In the genomic region with DNA sequence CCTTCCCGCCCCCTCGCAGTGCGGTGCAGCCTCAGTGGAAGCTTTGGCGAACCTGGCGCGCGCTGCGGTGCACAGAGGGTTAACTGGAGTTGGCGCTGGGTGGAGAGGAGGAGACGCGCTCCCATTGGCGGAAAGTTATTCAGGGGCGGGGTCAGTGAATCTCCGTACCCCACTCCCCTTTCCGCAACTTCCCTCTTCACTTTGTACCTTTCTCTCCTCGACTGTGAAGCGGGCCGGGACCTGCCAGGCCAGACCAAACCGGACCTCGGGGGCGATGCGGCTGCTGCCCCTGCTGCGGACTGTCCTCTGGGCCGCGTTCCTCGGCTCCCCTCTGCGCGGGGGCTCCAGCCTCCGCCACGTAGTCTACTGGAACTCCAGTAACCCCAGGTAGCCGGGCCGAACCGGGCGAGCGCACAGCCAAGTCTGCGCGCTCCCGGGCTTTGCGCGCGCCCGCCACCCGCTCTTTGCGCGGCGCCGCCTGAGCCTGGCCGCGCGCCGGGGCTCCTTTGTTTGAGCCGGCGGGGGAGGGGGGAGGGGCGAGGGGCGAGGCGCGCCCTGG, we compare ENCODE assay signal across 8 cellular contexts. TPM values are rescaled to one million over a fixed set of nuclear protein-coding genes. Genes with fewer than 3 reads are reported as not detected.
DNase-seq lines count a peak whose midpoint lies in the region; ATAC-seq and TF ChIP-seq lines count a peak whose summit lies in the region.

A gene with protein sequence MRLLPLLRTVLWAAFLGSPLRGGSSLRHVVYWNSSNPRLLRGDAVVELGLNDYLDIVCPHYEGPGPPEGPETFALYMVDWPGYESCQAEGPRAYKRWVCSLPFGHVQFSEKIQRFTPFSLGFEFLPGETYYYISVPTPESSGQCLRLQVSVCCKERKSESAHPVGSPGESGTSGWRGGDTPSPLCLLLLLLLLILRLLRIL (plus strand): TSS at position 191 of the 559 bp plus-strand sequence. CDS start 84 bp downstream, at position 275.

- H3K27ac ChIP-seq in dorsolateral prefrontal cortex (peak within 1 kb of the TSS in 26 of 59 donors; percentile 0 to 83 (median 57)), right lobe of liver (peak within 1 kb of the TSS; percentile 20 to 65 (median 53))

- peak; percentile 82 for TF ChIP-seq POLR2A in GM18526 (IDR thresholded peaks at IDR 0.05; ENCODE audit: extremely low read depth, insufficient read length)
- peak; percentile 60 for TF ChIP-seq POLR2A in right lobe of liver (IDR thresholded peaks at IDR 0.05)

- no peaks in the 10 kb centered on the region for H3K36me3 ChIP-seq in right lobe of liver

- no peaks in the 10 kb centered on the region for H3K9me3 ChIP-seq in right lobe of liver

- DNase-seq in AG04449 (ENCODE audit: low read depth, low spot score) (no peak), NCI-H526 (lab: John Stamatoyannopoulos, UW) (peak; percentile 92 to 99), dorsolateral prefrontal cortex (peak in 3 of 10 donors; percentile 64 to 73 (median 69)), right lobe of liver (peak; percentile 84 to 91 (median 88))
- peak; percentile 81 for DNase-seq in activated CD4-positive, alpha-beta T cell treated with anti-CD3 and anti-CD28 coated beads, Interleukin-2, amount 50 U/mL, for 1 hour
- peak; percentile 77 to 81 for DNase-seq in stimulated activated CD4-positive, alpha-beta T cell treated with anti-CD3 and anti-CD28 coated beads, Interleukin-4, amount 100 ng/mL, for 4 hours

- TF ChIP-seq CTCF in AG04449 (IDR thresholded peaks at IDR 0.05; ENCODE audit: insufficient read depth, low read length, missing control alignments) = no peak
- peak in 1 of 56 donors; percentile 9 for TF ChIP-seq CTCF in dorsolateral prefrontal cortex (IDR thresholded peaks at IDR 0.05 in 54 of 56, conservative IDR thresholded peaks at IDR 0.05 in 2 of 56; ENCODE audit: low read depth in 1 of 56, partially characterized antibody in 56 of 56)
- TF ChIP-seq CTCF in right lobe of liver (IDR thresholded peaks at IDR 0.05) = no peak

- intact Hi-C loops in dorsolateral prefrontal cortex (cut with DNase I) = loop anchor here (2.0 kb wide), 1 partner anchor 21 kb away; no protein-coding TSS in a partner anchor
- intact Hi-C loops in right lobe of liver (cut with DNase I) = no loop called here

- POLR2A ChIA-PET in AG04449 (lab: Yijun Ruan, JAX) = no interaction called here

- 0% methylated on average over 15 of the region's 57 CpGs for WGBS in right lobe of liver (ENCODE audit: insufficient coverage, low coverage, low lambda C conversion rate, missing lambda C conversion rate)

- CTCF ChIA-PET in AG04449 (lab: Yijun Ruan, JAX) = interaction anchor here (1.3 to 17.3 kb wide), 8 partner anchors 11 to 109 kb away, joined by 3 to 433 read pairs (median 8); a partner anchor contains a TSS

- H3K27me3 ChIP-seq in dorsolateral prefrontal cortex (no peaks in the 10 kb centered on the region), right lobe of liver (no peaks in the 10 kb centered on the region)

- peaks cover 0 to 27% (median 14%) of the 10 kb centered on the region in 4 donors for H3K4me1 ChIP-seq in right lobe of liver

- H3K4me3 ChIP-seq in AG04449 (ENCODE audit: low read depth, low read length) = peak within 1 kb of the TSS; percentile 96
- peak within 1 kb of the TSS; percentile 38 to 78 (median 64) for H3K4me3 ChIP-seq in dorsolateral prefrontal cortex
- peak within 1 kb of the TSS; percentile 70 to 92 (median 75) for H3K4me3 ChIP-seq in right lobe of liver

- peak; percentile 64 for ATAC-seq in HG03095 (IDR thresholded peaks at IDR 0.05; ENCODE audit: unreplicated experiment)
- ATAC-seq in right lobe of liver = peak; percentile 85 to 91 (median 89)

RNA-seq across cellular contexts. Expression of the gene that starts here (rescaled TPM):
- 1 to 10 TPM in 83 of 120 experiments, under 1 TPM in 31, not detected in 6; 0.41 to 3.5 (median 1.3) TPM for total RNA-seq in dorsolateral prefrontal cortex
- total RNA-seq in right lobe of liver = 1 to 10 TPM; 2.3 to 6.4 (median 3.0) TPM

Comparison
In these comparisons a context has a peak if more than half of its experiments do, and no peak if none do; other contexts are left out.
1. intact Hi-C loops: an anchor here in dorsolateral prefrontal cortex (2.0 kb wide); none called in right lobe of liver.